Comparison of ENCODE assay signal across 11 cellular contexts in genomic region chr18:3653263-3653858, GRCh38.
DNase-seq lines count a peak whose midpoint lies in the region; ATAC-seq and TF ChIP-seq lines count a peak whose summit lies in the region.
"Had no signal": no experiment of that assay in that cellular context is flagged by ENCODE, and none has a peak within 500 bp of the region (broad histone marks: within the 10 kb centered on the region; RNA-seq: fewer than 3 reads in every experiment).

No MANE protein-coding gene starts in this region.

- H3K4me1 ChIP-seq in stomach = peaks cover 0 to 21% (median 0%) of the 10 kb centered on the region in 4 donors

- 82 to 86% (median 85%) methylated on average over 5 of the region's 5 CpGs for WGBS in stomach, 5 donors

- peak overlapping the region; percentile 97 for H3K27ac Mint-ChIP-seq in activated naive CD4-positive, alpha-beta T cell treated with anti-CD3 and anti-CD28 coated beads, Interleukin-2, amount 50 U/mL, for 24 hours
- H3K27ac Mint-ChIP-seq: B cell had no signal

- TF ChIP-seq EP300 in stomach (IDR thresholded peaks at IDR 0.05) = no peak

- no peaks in the 10 kb centered on the region for H3K27me3 Mint-ChIP-seq in activated naive CD4-positive, alpha-beta T cell treated with anti-CD3 and anti-CD28 coated beads, Interleukin-2, amount 50 U/mL, for 24 hours

- TF ChIP-seq POLR2A in erythroblast (IDR thresholded peaks at IDR 0.05; ENCODE audit: low read length) (peak; percentile 94), stomach (IDR thresholded peaks at IDR 0.05) (no peak)

- no peaks in the 10 kb centered on the region for H3K9me3 ChIP-seq in stomach
- H3K9me3 ChIP-seq: left ventricle myocardium inferior had no signal

- ATAC-seq in GM18870 (IDR thresholded peaks at IDR 0.05; ENCODE audit: unreplicated experiment) = no peak

- intact Hi-C loops in stomach (cut with DNase I; ENCODE audit: low total_unique reads) = no loop called here

- H3K4me3 ChIP-seq in stomach = no peak overlapping the region
- H3K4me3 ChIP-seq: left ventricle myocardium inferior had no signal

- no peaks in the 10 kb centered on the region for H3K27me3 ChIP-seq in stomach

- H3K36me3 Mint-ChIP-seq in activated naive CD4-positive, alpha-beta T cell treated with anti-CD3 and anti-CD28 coated beads, Interleukin-2, amount 50 U/mL, for 24 hours = no peaks in the 10 kb centered on the region

- H3K27ac ChIP-seq in stomach = peak overlapping the region in 4 of 5 donors; percentile 17 to 53 (median 43)
- H3K27ac ChIP-seq: left ventricle myocardium inferior had no signal

- H3K4me1 Mint-ChIP-seq in activated naive CD4-positive, alpha-beta T cell treated with anti-CD3 and anti-CD28 coated beads, Interleukin-2, amount 50 U/mL, for 24 hours = peaks cover 32% of the 10 kb centered on the region
- H3K4me1 Mint-ChIP-seq: B cell had no signal

- no peak for DNase-seq in activated naive CD4-positive, alpha-beta T cell treated with Interleukin-2 at 50 U/mL for 16 hours
- DNase-seq in SW480 (ENCODE audit: low spot score) (peak; percentile 52), erythroblast (lab: John Stamatoyannopoulos, UW) (peak; percentile 74 to 89), stomach (no peak), NCI-H524 treated with DMSO at 0.1 percent for 48 hours (lab: John Stamatoyannopoulos, UW) (no peak), NCI-H774 (lab: John Stamatoyannopoulos, UW) (no peak)
- DNase-seq: NCI-H1930 had no signal

- TF ChIP-seq CTCF in stomach (IDR thresholded peaks at IDR 0.05) = no peak

- H3K36me3 ChIP-seq in stomach = no peaks in the 10 kb centered on the region
- H3K36me3 ChIP-seq: left ventricle myocardium inferior had no signal

- H3K9me3 Mint-ChIP-seq in activated naive CD4-positive, alpha-beta T cell treated with anti-CD3 and anti-CD28 coated beads, Interleukin-2, amount 50 U/mL, for 24 hours = no peaks in the 10 kb centered on the region

- H3K4me3 Mint-ChIP-seq in activated naive CD4-positive, alpha-beta T cell treated with anti-CD3 and anti-CD28 coated beads, Interleukin-2, amount 50 U/mL, for 24 hours = peak overlapping the region; percentile 50
- H3K4me3 Mint-ChIP-seq: B cell had no signal

Comparison
In these comparisons a context has a peak if more than half of its experiments do, and no peak if none do; other contexts are left out.
1. DNase-seq: peak in SW480 (single experiment) and erythroblast (2 of 2); none in activated naive CD4-positive, alpha-beta T cell treated with Interleukin-2 at 50 U/mL for 16 hours (single experiment), stomach (single experiment), NCI-H524 treated with DMSO at 0.1 percent for 48 hours (single experiment) and NCI-H774 (single experiment).